ENCODE assay signal across 1 cellular context in the genomic region with DNA sequence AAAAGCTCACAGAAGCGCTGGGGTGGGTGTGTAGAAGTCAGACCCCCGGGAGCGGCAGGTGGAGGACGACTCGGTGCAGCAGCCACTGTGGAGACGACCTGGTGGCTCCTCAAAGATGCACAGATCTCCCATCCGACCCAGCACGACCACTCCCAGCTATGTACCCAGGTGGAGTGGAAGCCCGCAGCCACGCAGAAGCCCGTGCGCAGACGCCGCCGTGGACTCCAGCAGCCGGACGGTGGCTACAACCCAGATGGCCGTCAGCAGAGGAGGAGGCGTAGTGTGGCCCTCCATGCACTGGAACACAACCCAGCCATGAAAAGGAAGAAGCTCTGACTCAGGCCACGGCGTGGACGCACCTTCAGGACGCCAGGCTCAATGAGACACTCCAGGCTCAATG.
TF ChIP-seq lines count a peak whose summit lies in the region.

No MANE protein-coding gene starts in this region.

TF ChIP-seq in H1, 55 proteins besides CTCF, POLR2A, EP300 and RAD21:
- TF ChIP-seq EZH2 (IDR thresholded peaks at IDR 0.05; ENCODE audit: low read depth, low read length, severe bottlenecking) (no peak), GABPA (IDR thresholded peaks at IDR 0.05; ENCODE audit: borderline replicate concordance, insufficient read depth, low read length) (no peak), FOSL1 (IDR thresholded peaks at IDR 0.05; ENCODE audit: insufficient read depth, low read depth, low read length) (no peak), RBBP5 (IDR thresholded peaks at IDR 0.05; ENCODE audit: borderline replicate concordance, low read depth, low read length) (no peak), CBX8 (IDR thresholded peaks at IDR 0.05; ENCODE audit: borderline replicate concordance, low read depth, low read length) (no peak), CREB1 (IDR thresholded peaks at IDR 0.05) (no peak), TEAD4 (IDR thresholded peaks at IDR 0.05; ENCODE audit: low read depth, low read length) (no peak), CHD2 (IDR thresholded peaks at IDR 0.05; ENCODE audit: low read length) (no peak), EGR1 (IDR thresholded peaks at IDR 0.05; ENCODE audit: borderline replicate concordance, low read depth, low read length) (no peak), SUZ12 (IDR thresholded peaks at IDR 0.05; ENCODE audit: low read length) (no peak), BCL11A (IDR thresholded peaks at IDR 0.05; ENCODE audit: low read depth in 2 of 2, low read length in 2 of 2) (no peak), GTF2F1 (IDR thresholded peaks at IDR 0.05; ENCODE audit: borderline replicate concordance, low read depth, low read length) (no peak), ASH2L (IDR thresholded peaks at IDR 0.05; ENCODE audit: low read length) (no peak), CEBPB (IDR thresholded peaks at IDR 0.05; ENCODE audit: low read depth, low read length) (no peak), SIN3A (conservative IDR thresholded peaks at IDR 0.05 in 1 of 2, IDR thresholded peaks at IDR 0.05 in 1 of 2; ENCODE audit: low read depth in 1 of 2, low read length in 2 of 2) (no peak), HDAC6 (IDR thresholded peaks at IDR 0.05; ENCODE audit: low read depth, low read length) (no peak)
- TF ChIP-seq, protein P1, sequence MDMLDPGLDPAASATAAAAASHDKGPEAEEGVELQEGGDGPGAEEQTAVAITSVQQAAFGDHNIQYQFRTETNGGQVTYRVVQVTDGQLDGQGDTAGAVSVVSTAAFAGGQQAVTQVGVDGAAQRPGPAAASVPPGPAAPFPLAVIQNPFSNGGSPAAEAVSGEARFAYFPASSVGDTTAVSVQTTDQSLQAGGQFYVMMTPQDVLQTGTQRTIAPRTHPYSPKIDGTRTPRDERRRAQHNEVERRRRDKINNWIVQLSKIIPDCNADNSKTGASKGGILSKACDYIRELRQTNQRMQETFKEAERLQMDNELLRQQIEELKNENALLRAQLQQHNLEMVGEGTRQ (IDR thresholded peaks at IDR 0.05; ENCODE audit: low read length), result no peak
- TF ChIP-seq, protein P2, sequence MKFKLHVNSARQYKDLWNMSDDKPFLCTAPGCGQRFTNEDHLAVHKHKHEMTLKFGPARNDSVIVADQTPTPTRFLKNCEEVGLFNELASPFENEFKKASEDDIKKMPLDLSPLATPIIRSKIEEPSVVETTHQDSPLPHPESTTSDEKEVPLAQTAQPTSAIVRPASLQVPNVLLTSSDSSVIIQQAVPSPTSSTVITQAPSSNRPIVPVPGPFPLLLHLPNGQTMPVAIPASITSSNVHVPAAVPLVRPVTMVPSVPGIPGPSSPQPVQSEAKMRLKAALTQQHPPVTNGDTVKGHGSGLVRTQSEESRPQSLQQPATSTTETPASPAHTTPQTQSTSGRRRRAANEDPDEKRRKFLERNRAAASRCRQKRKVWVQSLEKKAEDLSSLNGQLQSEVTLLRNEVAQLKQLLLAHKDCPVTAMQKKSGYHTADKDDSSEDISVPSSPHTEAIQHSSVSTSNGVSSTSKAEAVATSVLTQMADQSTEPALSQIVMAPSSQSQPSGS (IDR thresholded peaks at IDR 0.05; ENCODE audit: low read length), result no peak
- TF ChIP-seq, protein P3, sequence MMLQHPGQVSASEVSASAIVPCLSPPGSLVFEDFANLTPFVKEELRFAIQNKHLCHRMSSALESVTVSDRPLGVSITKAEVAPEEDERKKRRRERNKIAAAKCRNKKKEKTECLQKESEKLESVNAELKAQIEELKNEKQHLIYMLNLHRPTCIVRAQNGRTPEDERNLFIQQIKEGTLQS (IDR thresholded peaks at IDR 0.05; ENCODE audit: insufficient read depth, low read depth, low read length), result no peak
